8 cellular contexts compared by ENCODE assay signal in genomic region chr15:28021281-28022039, GRCh38.
DNase-seq lines count a peak whose midpoint lies in the region; ATAC-seq lines count a peak whose summit lies in the region.

No MANE protein-coding gene starts in this region.

- ATAC-seq in HG02642 (IDR thresholded peaks at IDR 0.05; ENCODE audit: poor library complexity, unreplicated experiment) = no peak

- DNase-seq in activated T-cell treated with anti-CD3 and anti-CD28 coated beads for 24 hours (ENCODE audit: low read depth) (peak; percentile 9), NCI-H2107 (lab: John Stamatoyannopoulos, UW) (peak; percentile 70), amniotic epithelial cell (ENCODE audit: low read depth) (peak; percentile 67), iPS-NIHi7 (ENCODE audit: extremely low spot score) (peak; percentile 81), superior temporal gyrus (ENCODE audit: extremely low spot score) (peak; percentile 72), GM03348 (ENCODE audit: low spot score) (no peak)
- no peak for DNase-seq in activated T-cell treated with anti-CD3 and anti-CD28 coated beads, Interleukin-2, amount 50 U/mL, for 48 hours

Comparison
In these comparisons a context has a peak if more than half of its experiments do, and no peak if none do; other contexts are left out.
1. DNase-seq: peak in activated T-cell treated with anti-CD3 and anti-CD28 coated beads for 24 hours (single experiment), NCI-H2107 (single experiment), amniotic epithelial cell (single experiment), iPS-NIHi7 (single experiment) and superior temporal gyrus (single experiment); none in activated T-cell treated with anti-CD3 and anti-CD28 coated beads, Interleukin-2, amount 50 U/mL, for 48 hours (0 of 2) and GM03348 (single experiment).